Comparison of ENCODE assay signal across 10 cellular contexts in the genomic region with DNA sequence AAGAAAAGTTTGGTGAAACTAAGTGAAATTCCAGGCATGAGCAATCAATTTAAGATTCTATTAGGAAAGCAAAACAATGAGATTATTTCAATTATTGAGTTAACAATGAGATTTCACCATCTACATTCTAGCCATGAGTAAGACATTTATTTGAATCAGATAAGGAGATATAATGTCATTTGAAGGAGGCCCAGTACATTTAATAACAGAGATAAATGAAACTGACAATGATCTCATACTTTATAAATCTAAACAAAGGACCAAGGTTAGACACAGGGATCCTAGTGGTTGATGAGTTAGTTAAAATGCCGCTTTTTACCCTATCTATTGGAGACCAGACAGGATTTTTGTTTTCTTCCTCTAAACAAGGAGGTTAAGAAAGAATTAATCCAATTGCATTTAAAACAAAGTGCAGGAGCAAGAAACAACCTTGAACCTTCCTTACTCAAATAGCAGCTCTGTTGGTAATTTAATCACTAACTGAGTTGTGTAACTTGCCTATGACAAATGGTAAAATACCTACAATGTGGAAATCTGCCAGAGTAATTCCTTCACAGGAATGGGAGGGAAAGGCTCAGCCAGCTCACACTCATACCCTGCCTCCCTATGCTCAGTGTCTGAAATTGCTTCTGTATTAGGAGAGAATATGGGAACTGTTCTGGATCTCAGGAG.
DNase-seq lines count a peak whose midpoint lies in the region; ATAC-seq, FAIRE-seq and TF ChIP-seq lines count a peak whose summit lies in the region.
"Had no signal": no experiment of that assay in that cellular context is flagged by ENCODE, and none has a peak within 500 bp of the region (broad histone marks: within the 10 kb centered on the region; RNA-seq: fewer than 3 reads in every experiment).

No MANE protein-coding gene starts in this region.

- no peak overlapping the region for H2BK15ac ChIP-seq in neuronal stem cell (ENCODE audit: low read length)

- CTCF ChIA-PET in HepG2 (lab: Yijun Ruan, JAX; ENCODE audit: low intra/inter-chr PET ratio, low total read pairs), result no interaction called here

- H3K79me1 ChIP-seq in neuronal stem cell (ENCODE audit: low read depth, low read length), result no peaks in the 10 kb centered on the region

- POLR2A ChIA-PET in HepG2 (lab: Yijun Ruan, JAX), result interaction anchor here (0.8 to 2.4 kb wide), 11 partner anchors 16 to 130 kb away, joined by 3 to 13 read pairs (median 8); a partner anchor contains a TSS

- H2BK120ac ChIP-seq in neuronal stem cell (ENCODE audit: low read depth, low read length), result no peak overlapping the region

- intact Hi-C loops in Right ventricle myocardium inferior (cut with DNase I) (no loop called here), HepG2 (cut with micrococcal nuclease; ENCODE audit: unreplicated experiment) (loop anchor here (1.0 to 5.0 kb wide), 5 partner anchors 56 to 320 kb away; no protein-coding TSS in a partner anchor)

- H3K9me3 Mint-ChIP-seq in chondrocyte (ENCODE audit: low read depth), result peaks cover 9% of the 10 kb centered on the region

- no peak overlapping the region for H3K14ac ChIP-seq in neuronal stem cell (ENCODE audit: low read length)

- H3K9me3 ChIP-seq in right atrium auricular region (no peaks in the 10 kb centered on the region), HepG2 (ENCODE audit: low read length) (peaks cover 8% of the 10 kb centered on the region), HAP-1 (no peaks in the 10 kb centered on the region), neuronal stem cell (replicated peaks in 1 of 2; ENCODE audit: control insufficient read depth in 2 of 2, insufficient read depth in 1 of 2, low read depth in 1 of 2, low read length in 2 of 2) (no peaks in the 10 kb centered on the region)

- peaks cover 22% of the 10 kb centered on the region for H3K4me1 Mint-ChIP-seq in chondrocyte (ENCODE audit: low read depth)

- H3K4me2 ChIP-seq in HepG2 (ENCODE audit: low read depth, low read length) (peak overlapping the region; percentile 82), neuronal stem cell (ENCODE audit: insufficient read depth, low read length, poor library complexity, severe bottlenecking) (no peak overlapping the region)

- H3K27ac ChIP-seq in right atrium auricular region (peak overlapping the region in 1 of 2 donors; percentile 14), HepG2 (ENCODE audit: extremely low read length, insufficient read depth, low read length) (peak overlapping the region; percentile 99), neuronal stem cell (replicated peaks; ENCODE audit: low read length) (no peak overlapping the region)

- H2AK5ac ChIP-seq in neuronal stem cell (ENCODE audit: low read depth, low read length), result no peak overlapping the region

- no peak overlapping the region for H2BK12ac ChIP-seq in neuronal stem cell (ENCODE audit: low read length)

- H3K4me1 ChIP-seq in right atrium auricular region (peaks cover 0 to 18% of the 10 kb centered on the region in 2 donors), HepG2 (ENCODE audit: insufficient read depth, low read length) (peaks cover 49% of the 10 kb centered on the region), HAP-1 (no peaks in the 10 kb centered on the region), neuronal stem cell (ENCODE audit: control insufficient read depth in 2 of 2, insufficient read depth in 1 of 2, low read depth in 1 of 2, low read length in 2 of 2) (no peaks in the 10 kb centered on the region)

- TF ChIP-seq EP300 in HepG2 (IDR thresholded peaks at IDR 0.05; ENCODE audit: low read depth in 2 of 2, low read length in 2 of 2), result peak; percentile 76 to 99
- TF ChIP-seq EP300 in HepG2 (CRISPR knock-in tag; IDR thresholded peaks at IDR 0.05; ENCODE audit: borderline replicate concordance), result peak; percentile 91

- H3K4ac ChIP-seq in neuronal stem cell (ENCODE audit: low read length), result no peak overlapping the region

- TF ChIP-seq RAD21 in HepG2 (CRISPR knock-in tag; IDR thresholded peaks at IDR 0.05), result peak; percentile 41; the same call in 1 of the 2 replicates

- H4K20me1 ChIP-seq in HepG2 (ENCODE audit: insufficient read depth, low read length), result no peaks in the 10 kb centered on the region

- H3K27ac Mint-ChIP-seq in chondrocyte (ENCODE audit: unreplicated experiment), result peak overlapping the region; percentile 8

- in situ Hi-C loops in HepG2 (cut with HindIII; ENCODE audit: extremely low pct_ligation_motif_present, low pct_unique_long_range_greater_than_20kb) (loop anchor here (5.0 kb wide), 1 partner anchor 85 kb away; no protein-coding TSS in a partner anchor), HAP-1 (cut with MboI; ENCODE audit: low sequenced_read_pairs) (no loop called here)

- no peaks in the 10 kb centered on the region for H3K79me2 ChIP-seq in HepG2 (ENCODE audit: insufficient read depth, low read length)

- TF ChIP-seq CTCF in right atrium auricular region (IDR thresholded peaks at IDR 0.05) (no peak), chondrocyte (IDR thresholded peaks at IDR 0.05) (peak; percentile 46), HepG2 (CRISPR knock-in tag; IDR thresholded peaks at IDR 0.05) (peak; percentile 58)

- TSS peak; percentile 85 for BruUV-seq in HepG2 (replicated peaks; lab: Mats Ljungman, UMichigan)

- H3K36me3 ChIP-seq in right atrium auricular region (no peaks in the 10 kb centered on the region), HepG2 (replicated peaks in 1 of 2; ENCODE audit: control insufficient read depth in 1 of 2, insufficient read depth in 2 of 2, low read length in 2 of 2) (no peaks in the 10 kb centered on the region), HAP-1 (replicated peaks) (no peaks in the 10 kb centered on the region), neuronal stem cell (replicated peaks in 1 of 2; ENCODE audit: control insufficient read depth in 2 of 2, insufficient read depth in 2 of 2, low read length in 2 of 2) (no peaks in the 10 kb centered on the region)

- H3K9ac ChIP-seq in HepG2 (ENCODE audit: insufficient read depth, low read depth, low read length) (peak overlapping the region; percentile 80), neuronal stem cell (ENCODE audit: low read depth, low read length, poor library complexity) (no peak overlapping the region)

- H2BK5ac ChIP-seq in neuronal stem cell (ENCODE audit: low read length), result no peak overlapping the region

- no peaks in the 10 kb centered on the region for H3K27me3 Mint-ChIP-seq in chondrocyte (ENCODE audit: low read depth)

- WGBS in HepG2 (ENCODE audit: low lambda C conversion rate), result 0% methylated on average over 1 of the region's 1 CpG
- no CpG with 5 or more reads among the region's 1 CpG for WGBS in neuronal stem cell (ENCODE audit: extremely low coverage in 2 of 2, insufficient read length in 2 of 2, insufficient replicate concordance in 1 of 2), 2 donors

- H3K27me3 ChIP-seq in right atrium auricular region, result no peaks in the 10 kb centered on the region
- H3K27me3 ChIP-seq in HepG2 (ENCODE audit: control insufficient read depth in 1 of 2, insufficient read depth in 2 of 2, low read length in 2 of 2), result no peaks in the 10 kb centered on the region
- H3K27me3 ChIP-seq in HAP-1 (ENCODE audit: low read depth), result no peaks in the 10 kb centered on the region
- no peaks in the 10 kb centered on the region for H3K27me3 ChIP-seq in neuronal stem cell (ENCODE audit: control insufficient read depth in 3 of 3, insufficient read depth in 3 of 3, low read depth in 1 of 3, low read length in 3 of 3)

- ATAC-seq in Right ventricle myocardium inferior (peak; percentile 72), HepG2 (peak; percentile 98)

- DNase-seq in Right ventricle myocardium inferior (ENCODE audit: missing footprints), result no peak
- no peak for DNase-seq in right atrium auricular region (ENCODE audit: low spot score)
- no peak for DNase-seq in chondrocyte (ENCODE audit: low spot score)
- DNase-seq in HepG2 (ENCODE audit: low spot score), result peak; percentile 99
- DNase-seq in stimulated activated CD4-positive, alpha-beta T cell treated with anti-CD3 and anti-CD28 coated beads, Interleukin-15, amount 100 ng/mL, for 24 hours, result no peak
- DNase-seq in mesenteric fat pad (ENCODE audit: low spot score), result no peak
- DNase-seq in HAP-1 (ENCODE audit: low spot score in 2 of 2), result no peak
- no peak for DNase-seq in neuronal stem cell (ENCODE audit: low spot score)
- DNase-seq: NCI-H1092 had no signal

- no peak overlapping the region for H3K18ac ChIP-seq in neuronal stem cell (ENCODE audit: low read length)

- TF ChIP-seq POLR2A in HepG2 (IDR thresholded peaks at IDR 0.05; ENCODE audit: insufficient read depth in 1 of 2, low read depth in 2 of 2, low read length in 2 of 2), result peak in 1 of 2 experiments; percentile 46; a peak in 1 of 4 replicates

- H3K23ac ChIP-seq in neuronal stem cell (ENCODE audit: low read depth, low read length, poor library complexity), result no peak overlapping the region

- H3K4me3 Mint-ChIP-seq in chondrocyte (ENCODE audit: unreplicated experiment), result no peak overlapping the region

- no peak overlapping the region for H4K8ac ChIP-seq in neuronal stem cell (ENCODE audit: low read depth, low read length)

- H4K91ac ChIP-seq in neuronal stem cell (ENCODE audit: low read depth, low read length, poor library complexity), result no peak overlapping the region

- H2AFZ ChIP-seq in HepG2 (ENCODE audit: low read length) (no peak overlapping the region), neuronal stem cell (ENCODE audit: low read length) (no peak overlapping the region)

- H3K4me3 ChIP-seq in right atrium auricular region (no peak overlapping the region), HepG2 (replicated peaks in 1 of 3; ENCODE audit: insufficient read depth in 1 of 3, low read depth in 2 of 3, low read length in 3 of 3) (peak overlapping the region in 2 of 3 experiments; percentile 0 to 49; a peak in 1 of 6 replicates), HAP-1 (no peak overlapping the region), neuronal stem cell (ENCODE audit: low read length in 2 of 2) (no peak overlapping the region)

- peak; percentile 95 for FAIRE-seq in HepG2 (lab: Jason Lieb, UNC)
- FAIRE-seq: A204.1 had no signal

- no peaks in the 10 kb centered on the region for H3K36me3 Mint-ChIP-seq in chondrocyte (ENCODE audit: low read depth)

TF ChIP-seq in HepG2, 621 proteins besides CTCF, POLR2A, EP300 and RAD21 (continues in another document):
- TF ChIP-seq KDM6A (CRISPR knock-in tag; IDR thresholded peaks at IDR 0.05; ENCODE audit: low read depth) (peak; percentile 68), NKX3-1 (CRISPR knock-in tag; IDR thresholded peaks at IDR 0.05) (peak; percentile 58; the same call in 1 of the 2 replicates), ATM (IDR thresholded peaks at IDR 0.05; ENCODE audit: borderline replicate concordance) (peak; percentile 89; the same call in 1 of the 2 replicates), ONECUT2 (CRISPR knock-in tag; IDR thresholded peaks at IDR 0.05) (peak; percentile 60; the same call in 1 of the 2 replicates)
- TF ChIP-seq, protein P1, sequence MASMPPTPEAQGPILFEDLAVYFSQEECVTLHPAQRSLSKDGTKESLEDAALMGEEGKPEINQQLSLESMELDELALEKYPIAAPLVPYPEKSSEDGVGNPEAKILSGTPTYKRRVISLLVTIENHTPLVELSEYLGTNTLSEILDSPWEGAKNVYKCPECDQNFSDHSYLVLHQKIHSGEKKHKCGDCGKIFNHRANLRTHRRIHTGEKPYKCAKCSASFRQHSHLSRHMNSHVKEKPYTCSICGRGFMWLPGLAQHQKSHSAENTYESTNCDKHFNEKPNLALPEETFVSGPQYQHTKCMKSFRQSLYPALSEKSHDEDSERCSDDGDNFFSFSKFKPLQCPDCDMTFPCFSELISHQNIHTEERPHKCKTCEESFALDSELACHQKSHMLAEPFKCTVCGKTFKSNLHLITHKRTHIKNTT (CRISPR knock-in tag; IDR thresholded peaks at IDR 0.05), result no peak

Comparison
In these comparisons a context has a peak if more than half of its experiments do, and no peak if none do; other contexts are left out.
1. H3K4me3 ChIP-seq: peak in HepG2 (2 of 3); none in right atrium auricular region (0 of 2), HAP-1 (single experiment) and neuronal stem cell (0 of 2).
2. CTCF ChIP-seq: peak in chondrocyte (single experiment) and HepG2 (single experiment); none in right atrium auricular region (0 of 2).